6 cellular contexts compared by ENCODE assay signal in genomic region chr2:74738586-74738985, GRCh38.
"Had no signal": no experiment of that assay in that cellular context is flagged by ENCODE, and none has a peak within 500 bp of the region (broad histone marks: within the 10 kb centered on the region; RNA-seq: fewer than 3 reads in every experiment).

No MANE protein-coding gene starts in this region.

- H3K4me2 ChIP-seq: GM23338 had no signal

- H3K4me3 ChIP-seq: GM23338 had no signal

- H2AFZ ChIP-seq: GM23338 had no signal

- ATAC-seq: GM23338 had no signal

- FAIRE-seq: H1, H54, HTR-8/SVneo had no signal

- DNase-seq: H9, HCEC 1CT had no signal
